In genomic region chr15:60375255-60375809, GRCh38 we compare ENCODE assay signal across 12 cellular contexts. TPM values are rescaled to one million over a fixed set of nuclear protein-coding genes. Genes with fewer than 3 reads are reported as not detected.
DNase-seq lines count a peak whose midpoint lies in the region; ATAC-seq, FAIRE-seq and TF ChIP-seq lines count a peak whose summit lies in the region.
"Had no signal": no experiment of that assay in that cellular context is flagged by ENCODE, and none has a peak within 500 bp of the region (broad histone marks: within the 10 kb centered on the region; RNA-seq: fewer than 3 reads in every experiment).

No MANE protein-coding gene starts in this region.

- WGBS in stomach, 5 donors, result 65 to 77% (median 72%) methylated on average over 6 of the region's 6 CpGs

- dilution Hi-C loops in keratinocyte (cut with MboI; ENCODE audit: extremely low pct_ligation_motif_present, low sequenced_read_pairs), result no loop called here

- TF ChIP-seq CTCF in keratinocyte (optimal IDR thresholded peaks at IDR 0.05 in 1 of 3, IDR thresholded peaks at IDR 0.05 in 1 of 3, conservative IDR thresholded peaks at IDR 0.05 in 1 of 3; ENCODE audit: extremely low read depth in 1 of 3, insufficient read depth in 2 of 3, low read length in 3 of 3) (no peak), stomach (IDR thresholded peaks at IDR 0.05) (no peak)

- peaks cover 56% of the 10 kb centered on the region for H3K79me2 ChIP-seq in keratinocyte (ENCODE audit: control insufficient read depth, insufficient read depth, low read length)

- ATAC-seq in HG02870 (IDR thresholded peaks at IDR 0.05; ENCODE audit: unreplicated experiment), result no peak

- H3K4me3 ChIP-seq in HUES48 (ENCODE audit: low read depth, low read length) (no peak overlapping the region), SK-N-MC (peak overlapping the region; percentile 1; the same call in 1 of the 2 replicates), keratinocyte (ENCODE audit: control insufficient read depth in 2 of 3, extremely low read depth in 1 of 3, insufficient read depth in 2 of 3, low read depth in 1 of 3, low read length in 3 of 3) (no peak overlapping the region), stomach (no peak overlapping the region)

- peak overlapping the region; percentile 31 for H3K4me2 ChIP-seq in keratinocyte (ENCODE audit: control insufficient read depth, extremely low read depth, insufficient read depth, low read depth, low read length)

- peaks cover 78% of the 10 kb centered on the region for H4K20me1 ChIP-seq in keratinocyte (ENCODE audit: control insufficient read depth, extremely low read depth, insufficient read depth, low read length)

- intact Hi-C loops in stomach (cut with DNase I; ENCODE audit: low total_unique reads), result no loop called here

- peaks cover 16% of the 10 kb centered on the region for H3K4me1 ChIP-seq in HUES48 (ENCODE audit: control insufficient read depth, insufficient read depth, low read length)
- H3K4me1 ChIP-seq in keratinocyte (ENCODE audit: control insufficient read depth, extremely low read depth, insufficient read depth, low read length), result peaks cover 91% of the 10 kb centered on the region
- peaks cover 51 to 95% (median 64%) of the 10 kb centered on the region in 4 donors for H3K4me1 ChIP-seq in stomach

- H3K9me1 ChIP-seq in keratinocyte (ENCODE audit: control insufficient read depth, extremely low read depth, insufficient read depth, low read length), result peaks cover 4% of the 10 kb centered on the region

- H3K9me3 ChIP-seq in HUES48 (ENCODE audit: control insufficient read depth, insufficient read depth, low read length) (no peaks in the 10 kb centered on the region), SK-N-MC (ENCODE audit: low read depth, low read length) (no peaks in the 10 kb centered on the region), keratinocyte (ENCODE audit: control insufficient read depth, low read depth, low read length) (no peaks in the 10 kb centered on the region), stomach (no peaks in the 10 kb centered on the region)

- no peak overlapping the region for H3K9ac ChIP-seq in HUES48 (ENCODE audit: low read depth, low read length)
- no peak overlapping the region for H3K9ac ChIP-seq in SK-N-MC (ENCODE audit: insufficient read length)
- peak overlapping the region; percentile 5 for H3K9ac ChIP-seq in keratinocyte (ENCODE audit: control insufficient read depth, extremely low read depth, insufficient read depth, low read length)

- H3K27me3 ChIP-seq in HUES48 (ENCODE audit: control insufficient read depth, insufficient read depth, low read length) (no peaks in the 10 kb centered on the region), keratinocyte (ENCODE audit: control insufficient read depth, extremely low read depth, insufficient read depth, low read length) (no peaks in the 10 kb centered on the region), stomach (no peaks in the 10 kb centered on the region)

- no peak for FAIRE-seq in keratinocyte (lab: Jason Lieb, UNC)
- FAIRE-seq: endometrium had no signal

- H2AFZ ChIP-seq in keratinocyte (ENCODE audit: control insufficient read depth, low read length), result no peak overlapping the region

- DNase-seq in SK-N-MC (ENCODE audit: low read depth, low spot score), result no peak
- no peak for DNase-seq in keratinocyte (ENCODE audit: low read depth, low spot score)
- DNase-seq in stomach, result no peak
- DNase-seq in SHP77 treated with DMSO at 0.1 percent for 48 hours (lab: John Stamatoyannopoulos, UW), result no peak
- no peak for DNase-seq in stimulated activated CD4-positive, alpha-beta T cell treated with anti-CD3 and anti-CD28 coated beads, Interleukin-1b, Interleukin-23, amount 100 ng/mL, for 48 hours
- DNase-seq: activated B cell treated with CpG ODN at 0.5 μM for 24 hours; activated naive CD4-positive, alpha-beta T cell; DND-41; stimulated activated CD8-positive, alpha-beta memory T cell treated with anti-CD3 and anti-CD28 coated beads, Interleukin-4, amount 100 ng/mL, for 48 hours had no signal

- TF ChIP-seq EP300 in stomach (IDR thresholded peaks at IDR 0.05), result no peak

- H3K27ac ChIP-seq in HUES48 (ENCODE audit: low read depth, low read length) (peak overlapping the region; percentile 83), SK-N-MC (peak overlapping the region; percentile 98), keratinocyte (ENCODE audit: control insufficient read depth, insufficient read depth, low read length) (peak overlapping the region; percentile 91), stomach (peak overlapping the region in 4 of 5 donors; percentile 72 to 84 (median 78))

- TF ChIP-seq POLR2A in stomach (IDR thresholded peaks at IDR 0.05), result no peak

- H3K36me3 ChIP-seq in HUES48 (ENCODE audit: control insufficient read depth, insufficient read depth, low read length) (peaks cover 37% of the 10 kb centered on the region), SK-N-MC (ENCODE audit: insufficient read depth, low read length) (peaks cover 83% of the 10 kb centered on the region), keratinocyte (ENCODE audit: control insufficient read depth in 2 of 2, extremely low read depth in 1 of 2, insufficient read depth in 2 of 2, low read length in 2 of 2) (peaks cover 26 to 66% of the 10 kb centered on the region in 2 experiments), stomach (peaks cover 23 to 81% (median 54%) of the 10 kb centered on the region in 4 donors)

RNA-seq across cellular contexts. Expression of gene ANXA2, which starts 22.5 kb away (rescaled TPM):
- 10,132 to 15,949 TPM (median 11,017 TPM) in 3 replicates for polyA plus RNA-seq in keratinocyte
- polyA plus RNA-seq in keratinocyte (2011; ENCODE audit: low read depth), result 4,066 TPM
- polyA plus RNA-seq in keratinocyte (2011; cell fraction: cytosol; rRNA removed), result 14,846 and 18,096 TPM in 2 replicates
- polyA plus RNA-seq in keratinocyte (2011; cell fraction: nucleus; rRNA removed), result 11,086 and 11,309 TPM in 2 replicates
- polyA plus RNA-seq in keratinocyte (2012; ENCODE audit: low replicate concordance), result 4,107 and 9,800 TPM in 2 replicates
- polyA minus RNA-seq in keratinocyte, result 5,148 to 8,880 TPM (median 8,598 TPM) in 3 replicates
- polyA minus RNA-seq in keratinocyte (2011; cell fraction: cytosol; rRNA and poly(A)+ RNA removed), result 5,055 TPM
- polyA minus RNA-seq in keratinocyte (2011; cell fraction: nucleus; rRNA and poly(A)+ RNA removed), result 2,602 and 4,474 TPM in 2 replicates
- 1,000 to 10,000 TPM in 1 of 5 donors, 100 to 1,000 TPM in 4; 292 to 1,332 (median 460) TPM for total RNA-seq in stomach
- 100 to 1,000 TPM; 600 to 928 (median 774) TPM for polyA plus RNA-seq in stomach

Comparison
In these comparisons a context has a peak if more than half of its experiments do, and no peak if none do; other contexts are left out.
1. RNA of gene ANXA2, which starts 22.5 kb away (polyA plus RNA-seq): 4,066 to 18,096 TPM in keratinocyte; 600 to 928 TPM in stomach; every median in the first group is over 4 times any median in the second.
2. Peak in every context shown above with its lines, with median percentiles within 50 percentile points of each other: H3K27ac ChIP-seq.